In genomic region chr1:27873671-27874384, GRCh38 we compare ENCODE assay signal across 1 cellular context.
TF ChIP-seq lines count a peak whose summit lies in the region.

No MANE protein-coding gene starts in this region.

TF ChIP-seq in HepG2, 621 proteins besides CTCF, POLR2A, EP300 and RAD21:
- 0 out of 2 replicates have a peak, but pooled peaks have one; percentile 46 for TF ChIP-seq ZNF652 (CRISPR knock-in tag; IDR thresholded peaks at IDR 0.05; ENCODE audit: borderline replicate concordance, low read depth)
- no peak for TF ChIP-seq ZNF326 (CRISPR knock-in tag; IDR thresholded peaks at IDR 0.05; ENCODE audit: borderline replicate concordance)
